1 cellular context compared by ENCODE assay signal in the genomic region with DNA sequence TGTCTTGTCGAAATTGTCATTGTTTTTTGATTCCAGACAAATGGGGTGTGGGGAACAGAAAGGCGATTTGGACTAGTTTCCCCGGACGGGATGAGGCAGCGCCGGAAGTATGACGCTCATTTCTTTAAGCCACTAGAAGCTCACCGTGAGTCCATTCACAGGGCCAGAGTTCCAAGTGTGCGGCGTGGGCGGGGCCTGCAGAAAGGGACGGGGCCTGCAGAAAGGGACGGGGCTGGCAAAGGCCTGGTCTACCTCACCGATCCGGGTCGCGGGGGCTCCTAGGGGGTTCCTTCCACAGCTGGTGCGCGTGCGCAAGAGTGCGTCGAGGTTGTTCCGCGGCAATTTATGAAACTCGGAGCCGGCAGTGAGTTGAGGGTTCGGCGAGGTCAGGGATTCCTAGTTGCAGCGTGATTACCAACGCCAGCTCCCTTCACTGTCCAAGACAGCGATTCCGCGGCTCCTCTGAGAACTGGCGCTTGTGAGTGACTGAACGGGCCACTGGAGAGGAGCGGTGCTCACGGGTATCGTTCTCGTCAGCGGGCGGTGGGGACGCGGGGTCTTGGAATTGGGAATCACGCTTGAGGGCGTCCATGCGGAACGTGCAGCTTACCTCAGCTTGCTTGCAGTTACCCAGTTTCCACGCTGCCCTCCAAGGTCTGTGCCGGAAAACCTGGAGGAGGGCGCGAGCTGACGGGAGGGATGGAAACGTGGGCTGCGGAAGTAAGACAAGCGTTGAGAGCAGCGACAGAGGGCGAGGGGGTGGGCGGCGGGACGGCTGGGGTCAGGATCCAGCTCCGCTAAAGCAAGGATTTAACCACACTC.
TF ChIP-seq lines count a peak whose summit lies in the region.

A gene (plus strand): TSS at position 219 of the 822 bp plus-strand sequence. CDS start 5,847 bp downstream, outside the sequence.

TF ChIP-seq in K562, 482 proteins besides CTCF, POLR2A, EP300 and RAD21 (continued from another document and continues in another):
- TF ChIP-seq KDM5B (IDR thresholded peaks at IDR 0.05; ENCODE audit: insufficient replicate concordance, low read depth, low read length) (no peak), FOXJ2 (tag; IDR thresholded peaks at IDR 0.05) (no peak), HOXB6 (CRISPR knock-in tag; IDR thresholded peaks at IDR 0.05; ENCODE audit: borderline replicate concordance) (no peak), ZNF436 (CRISPR knock-in tag; IDR thresholded peaks at IDR 0.05) (no peak), MAFF (IDR thresholded peaks at IDR 0.05; ENCODE audit: low read length) (no peak), CBX5 (IDR thresholded peaks at IDR 0.05; ENCODE audit: borderline replicate concordance, low read depth) (no peak), EZH2 (IDR thresholded peaks at IDR 0.05; ENCODE audit: borderline replicate concordance, low read depth, low read length) (no peak), POLR3G (IDR thresholded peaks at IDR 0.05; ENCODE audit: extremely low read depth, insufficient read length, insufficient replicate concordance) (no peak), ZNF324 (CRISPR knock-in tag; IDR thresholded peaks at IDR 0.05) (no peak), NRF1 (conservative IDR thresholded peaks at IDR 0.05 in 1 of 2, IDR thresholded peaks at IDR 0.05 in 1 of 2) (peak; percentile 93 to 94), GATA2 (CRISPR knock-in tag; IDR thresholded peaks at IDR 0.05) (no peak), SNIP1 (IDR thresholded peaks at IDR 0.05; ENCODE audit: low read depth) (no peak), SIN3B (IDR thresholded peaks at IDR 0.05; ENCODE audit: low read depth) (no peak), ZBTB8A (IDR thresholded peaks at IDR 0.05; ENCODE audit: partially characterized antibody) (no peak), ZNF146 (CRISPR knock-in tag; IDR thresholded peaks at IDR 0.05; ENCODE audit: unreplicated experiment) (no peak), POU5F1 (IDR thresholded peaks at IDR 0.05; ENCODE audit: borderline replicate concordance, low read depth, low read length, partially characterized antibody) (no peak), EWSR1 (IDR thresholded peaks at IDR 0.05; ENCODE audit: borderline replicate concordance, low read depth, partially characterized antibody) (no peak), PCBP2 (IDR thresholded peaks at IDR 0.05; ENCODE audit: low read depth, low read length, poor library complexity, severe bottlenecking) (no peak), PHF21A (IDR thresholded peaks at IDR 0.05; ENCODE audit: borderline replicate concordance, low read depth) (no peak), POLR2G (IDR thresholded peaks at IDR 0.05; ENCODE audit: low read depth, low read length) (peak; percentile 88), POLR3A (IDR thresholded peaks at IDR 0.05; ENCODE audit: borderline replicate concordance, extremely low read depth, insufficient read depth, insufficient read length) (no peak)
- TF ChIP-seq, protein P1, sequence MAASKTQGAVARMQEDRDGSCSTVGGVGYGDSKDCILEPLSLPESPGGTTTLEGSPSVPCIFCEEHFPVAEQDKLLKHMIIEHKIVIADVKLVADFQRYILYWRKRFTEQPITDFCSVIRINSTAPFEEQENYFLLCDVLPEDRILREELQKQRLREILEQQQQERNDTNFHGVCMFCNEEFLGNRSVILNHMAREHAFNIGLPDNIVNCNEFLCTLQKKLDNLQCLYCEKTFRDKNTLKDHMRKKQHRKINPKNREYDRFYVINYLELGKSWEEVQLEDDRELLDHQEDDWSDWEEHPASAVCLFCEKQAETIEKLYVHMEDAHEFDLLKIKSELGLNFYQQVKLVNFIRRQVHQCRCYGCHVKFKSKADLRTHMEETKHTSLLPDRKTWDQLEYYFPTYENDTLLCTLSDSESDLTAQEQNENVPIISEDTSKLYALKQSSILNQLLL (CRISPR knock-in tag; IDR thresholded peaks at IDR 0.05; ENCODE audit: borderline replicate concordance): no peak
- TF ChIP-seq, protein P2, sequence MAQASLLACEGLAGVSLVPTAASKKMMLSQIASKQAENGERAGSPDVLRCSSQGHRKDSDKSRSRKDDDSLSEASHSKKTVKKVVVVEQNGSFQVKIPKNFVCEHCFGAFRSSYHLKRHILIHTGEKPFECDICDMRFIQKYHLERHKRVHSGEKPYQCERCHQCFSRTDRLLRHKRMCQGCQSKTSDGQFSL (CRISPR knock-in tag; IDR thresholded peaks at IDR 0.05): no peak
- TF ChIP-seq, protein P2 (tag; IDR thresholded peaks at IDR 0.05): no peak
- TF ChIP-seq, protein P3, sequence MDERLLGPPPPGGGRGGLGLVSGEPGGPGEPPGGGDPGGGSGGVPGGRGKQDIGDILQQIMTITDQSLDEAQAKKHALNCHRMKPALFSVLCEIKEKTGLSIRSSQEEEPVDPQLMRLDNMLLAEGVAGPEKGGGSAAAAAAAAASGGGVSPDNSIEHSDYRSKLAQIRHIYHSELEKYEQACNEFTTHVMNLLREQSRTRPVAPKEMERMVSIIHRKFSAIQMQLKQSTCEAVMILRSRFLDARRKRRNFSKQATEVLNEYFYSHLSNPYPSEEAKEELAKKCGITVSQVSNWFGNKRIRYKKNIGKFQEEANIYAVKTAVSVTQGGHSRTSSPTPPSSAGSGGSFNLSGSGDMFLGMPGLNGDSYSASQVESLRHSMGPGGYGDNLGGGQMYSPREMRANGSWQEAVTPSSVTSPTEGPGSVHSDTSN (CRISPR knock-in tag; IDR thresholded peaks at IDR 0.05; ENCODE audit: low read depth): no peak
- TF ChIP-seq, protein P3 (tag; conservative IDR thresholded peaks at IDR 0.05; ENCODE audit: low read depth): no peak
- TF ChIP-seq, protein P4, sequence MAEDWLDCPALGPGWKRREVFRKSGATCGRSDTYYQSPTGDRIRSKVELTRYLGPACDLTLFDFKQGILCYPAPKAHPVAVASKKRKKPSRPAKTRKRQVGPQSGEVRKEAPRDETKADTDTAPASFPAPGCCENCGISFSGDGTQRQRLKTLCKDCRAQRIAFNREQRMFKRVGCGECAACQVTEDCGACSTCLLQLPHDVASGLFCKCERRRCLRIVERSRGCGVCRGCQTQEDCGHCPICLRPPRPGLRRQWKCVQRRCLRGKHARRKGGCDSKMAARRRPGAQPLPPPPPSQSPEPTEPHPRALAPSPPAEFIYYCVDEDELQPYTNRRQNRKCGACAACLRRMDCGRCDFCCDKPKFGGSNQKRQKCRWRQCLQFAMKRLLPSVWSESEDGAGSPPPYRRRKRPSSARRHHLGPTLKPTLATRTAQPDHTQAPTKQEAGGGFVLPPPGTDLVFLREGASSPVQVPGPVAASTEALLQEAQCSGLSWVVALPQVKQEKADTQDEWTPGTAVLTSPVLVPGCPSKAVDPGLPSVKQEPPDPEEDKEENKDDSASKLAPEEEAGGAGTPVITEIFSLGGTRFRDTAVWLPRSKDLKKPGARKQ (CRISPR knock-in tag; IDR thresholded peaks at IDR 0.05): no peak
- TF ChIP-seq, protein P5, sequence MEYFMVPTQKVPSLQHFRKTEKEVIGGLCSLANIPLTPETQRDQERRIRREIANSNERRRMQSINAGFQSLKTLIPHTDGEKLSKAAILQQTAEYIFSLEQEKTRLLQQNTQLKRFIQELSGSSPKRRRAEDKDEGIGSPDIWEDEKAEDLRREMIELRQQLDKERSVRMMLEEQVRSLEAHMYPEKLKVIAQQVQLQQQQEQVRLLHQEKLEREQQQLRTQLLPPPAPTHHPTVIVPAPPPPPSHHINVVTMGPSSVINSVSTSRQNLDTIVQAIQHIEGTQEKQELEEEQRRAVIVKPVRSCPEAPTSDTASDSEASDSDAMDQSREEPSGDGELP (CRISPR knock-in tag; IDR thresholded peaks at IDR 0.05; ENCODE audit: borderline replicate concordance): peak; percentile 51; the same call in 1 of the 2 replicates
- TF ChIP-seq, protein P6, sequence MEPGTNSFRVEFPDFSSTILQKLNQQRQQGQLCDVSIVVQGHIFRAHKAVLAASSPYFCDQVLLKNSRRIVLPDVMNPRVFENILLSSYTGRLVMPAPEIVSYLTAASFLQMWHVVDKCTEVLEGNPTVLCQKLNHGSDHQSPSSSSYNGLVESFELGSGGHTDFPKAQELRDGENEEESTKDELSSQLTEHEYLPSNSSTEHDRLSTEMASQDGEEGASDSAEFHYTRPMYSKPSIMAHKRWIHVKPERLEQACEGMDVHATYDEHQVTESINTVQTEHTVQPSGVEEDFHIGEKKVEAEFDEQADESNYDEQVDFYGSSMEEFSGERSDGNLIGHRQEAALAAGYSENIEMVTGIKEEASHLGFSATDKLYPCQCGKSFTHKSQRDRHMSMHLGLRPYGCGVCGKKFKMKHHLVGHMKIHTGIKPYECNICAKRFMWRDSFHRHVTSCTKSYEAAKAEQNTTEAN (CRISPR knock-in tag; IDR thresholded peaks at IDR 0.05): no peak
- TF ChIP-seq, protein P7, sequence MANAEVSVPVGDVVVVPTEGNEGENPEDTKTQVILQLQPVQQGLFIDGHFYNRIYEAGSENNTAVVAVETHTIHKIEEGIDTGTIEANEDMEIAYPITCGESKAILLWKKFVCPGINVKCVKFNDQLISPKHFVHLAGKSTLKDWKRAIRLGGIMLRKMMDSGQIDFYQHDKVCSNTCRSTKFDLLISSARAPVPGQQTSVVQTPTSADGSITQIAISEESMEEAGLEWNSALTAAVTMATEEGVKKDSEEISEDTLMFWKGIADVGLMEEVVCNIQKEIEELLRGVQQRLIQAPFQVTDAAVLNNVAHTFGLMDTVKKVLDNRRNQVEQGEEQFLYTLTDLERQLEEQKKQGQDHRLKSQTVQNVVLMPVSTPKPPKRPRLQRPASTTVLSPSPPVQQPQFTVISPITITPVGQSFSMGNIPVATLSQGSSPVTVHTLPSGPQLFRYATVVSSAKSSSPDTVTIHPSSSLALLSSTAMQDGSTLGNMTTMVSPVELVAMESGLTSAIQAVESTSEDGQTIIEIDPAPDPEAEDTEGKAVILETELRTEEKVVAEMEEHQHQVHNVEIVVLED (CRISPR knock-in tag; IDR thresholded peaks at IDR 0.05): no peak
- TF ChIP-seq, protein P8, sequence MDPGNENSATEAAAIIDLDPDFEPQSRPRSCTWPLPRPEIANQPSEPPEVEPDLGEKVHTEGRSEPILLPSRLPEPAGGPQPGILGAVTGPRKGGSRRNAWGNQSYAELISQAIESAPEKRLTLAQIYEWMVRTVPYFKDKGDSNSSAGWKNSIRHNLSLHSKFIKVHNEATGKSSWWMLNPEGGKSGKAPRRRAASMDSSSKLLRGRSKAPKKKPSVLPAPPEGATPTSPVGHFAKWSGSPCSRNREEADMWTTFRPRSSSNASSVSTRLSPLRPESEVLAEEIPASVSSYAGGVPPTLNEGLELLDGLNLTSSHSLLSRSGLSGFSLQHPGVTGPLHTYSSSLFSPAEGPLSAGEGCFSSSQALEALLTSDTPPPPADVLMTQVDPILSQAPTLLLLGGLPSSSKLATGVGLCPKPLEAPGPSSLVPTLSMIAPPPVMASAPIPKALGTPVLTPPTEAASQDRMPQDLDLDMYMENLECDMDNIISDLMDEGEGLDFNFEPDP (CRISPR knock-in tag; IDR thresholded peaks at IDR 0.05): no peak
- TF ChIP-seq, protein P9, sequence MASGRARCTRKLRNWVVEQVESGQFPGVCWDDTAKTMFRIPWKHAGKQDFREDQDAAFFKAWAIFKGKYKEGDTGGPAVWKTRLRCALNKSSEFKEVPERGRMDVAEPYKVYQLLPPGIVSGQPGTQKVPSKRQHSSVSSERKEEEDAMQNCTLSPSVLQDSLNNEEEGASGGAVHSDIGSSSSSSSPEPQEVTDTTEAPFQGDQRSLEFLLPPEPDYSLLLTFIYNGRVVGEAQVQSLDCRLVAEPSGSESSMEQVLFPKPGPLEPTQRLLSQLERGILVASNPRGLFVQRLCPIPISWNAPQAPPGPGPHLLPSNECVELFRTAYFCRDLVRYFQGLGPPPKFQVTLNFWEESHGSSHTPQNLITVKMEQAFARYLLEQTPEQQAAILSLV (tag; IDR thresholded peaks at IDR 0.05): no peak
- TF ChIP-seq, protein P10, sequence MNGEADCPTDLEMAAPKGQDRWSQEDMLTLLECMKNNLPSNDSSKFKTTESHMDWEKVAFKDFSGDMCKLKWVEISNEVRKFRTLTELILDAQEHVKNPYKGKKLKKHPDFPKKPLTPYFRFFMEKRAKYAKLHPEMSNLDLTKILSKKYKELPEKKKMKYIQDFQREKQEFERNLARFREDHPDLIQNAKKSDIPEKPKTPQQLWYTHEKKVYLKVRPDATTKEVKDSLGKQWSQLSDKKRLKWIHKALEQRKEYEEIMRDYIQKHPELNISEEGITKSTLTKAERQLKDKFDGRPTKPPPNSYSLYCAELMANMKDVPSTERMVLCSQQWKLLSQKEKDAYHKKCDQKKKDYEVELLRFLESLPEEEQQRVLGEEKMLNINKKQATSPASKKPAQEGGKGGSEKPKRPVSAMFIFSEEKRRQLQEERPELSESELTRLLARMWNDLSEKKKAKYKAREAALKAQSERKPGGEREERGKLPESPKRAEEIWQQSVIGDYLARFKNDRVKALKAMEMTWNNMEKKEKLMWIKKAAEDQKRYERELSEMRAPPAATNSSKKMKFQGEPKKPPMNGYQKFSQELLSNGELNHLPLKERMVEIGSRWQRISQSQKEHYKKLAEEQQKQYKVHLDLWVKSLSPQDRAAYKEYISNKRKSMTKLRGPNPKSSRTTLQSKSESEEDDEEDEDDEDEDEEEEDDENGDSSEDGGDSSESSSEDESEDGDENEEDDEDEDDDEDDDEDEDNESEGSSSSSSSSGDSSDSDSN (IDR thresholded peaks at IDR 0.05; ENCODE audit: borderline replicate concordance in 1 of 2, low read depth in 2 of 2, low read length in 2 of 2): peak in 1 of 2 experiments; percentile 63; a peak in 1 of 4 replicates
- TF ChIP-seq, protein P11, sequence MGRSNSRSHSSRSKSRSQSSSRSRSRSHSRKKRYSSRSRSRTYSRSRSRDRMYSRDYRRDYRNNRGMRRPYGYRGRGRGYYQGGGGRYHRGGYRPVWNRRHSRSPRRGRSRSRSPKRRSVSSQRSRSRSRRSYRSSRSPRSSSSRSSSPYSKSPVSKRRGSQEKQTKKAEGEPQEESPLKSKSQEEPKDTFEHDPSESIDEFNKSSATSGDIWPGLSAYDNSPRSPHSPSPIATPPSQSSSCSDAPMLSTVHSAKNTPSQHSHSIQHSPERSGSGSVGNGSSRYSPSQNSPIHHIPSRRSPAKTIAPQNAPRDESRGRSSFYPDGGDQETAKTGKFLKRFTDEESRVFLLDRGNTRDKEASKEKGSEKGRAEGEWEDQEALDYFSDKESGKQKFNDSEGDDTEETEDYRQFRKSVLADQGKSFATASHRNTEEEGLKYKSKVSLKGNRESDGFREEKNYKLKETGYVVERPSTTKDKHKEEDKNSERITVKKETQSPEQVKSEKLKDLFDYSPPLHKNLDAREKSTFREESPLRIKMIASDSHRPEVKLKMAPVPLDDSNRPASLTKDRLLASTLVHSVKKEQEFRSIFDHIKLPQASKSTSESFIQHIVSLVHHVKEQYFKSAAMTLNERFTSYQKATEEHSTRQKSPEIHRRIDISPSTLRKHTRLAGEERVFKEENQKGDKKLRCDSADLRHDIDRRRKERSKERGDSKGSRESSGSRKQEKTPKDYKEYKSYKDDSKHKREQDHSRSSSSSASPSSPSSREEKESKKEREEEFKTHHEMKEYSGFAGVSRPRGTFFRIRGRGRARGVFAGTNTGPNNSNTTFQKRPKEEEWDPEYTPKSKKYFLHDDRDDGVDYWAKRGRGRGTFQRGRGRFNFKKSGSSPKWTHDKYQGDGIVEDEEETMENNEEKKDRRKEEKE (IDR thresholded peaks at IDR 0.05; ENCODE audit: borderline replicate concordance in 1 of 2, control insufficient read depth in 1 of 2, low read depth in 2 of 2, low read length in 1 of 2): no peak
